In the genomic region with DNA sequence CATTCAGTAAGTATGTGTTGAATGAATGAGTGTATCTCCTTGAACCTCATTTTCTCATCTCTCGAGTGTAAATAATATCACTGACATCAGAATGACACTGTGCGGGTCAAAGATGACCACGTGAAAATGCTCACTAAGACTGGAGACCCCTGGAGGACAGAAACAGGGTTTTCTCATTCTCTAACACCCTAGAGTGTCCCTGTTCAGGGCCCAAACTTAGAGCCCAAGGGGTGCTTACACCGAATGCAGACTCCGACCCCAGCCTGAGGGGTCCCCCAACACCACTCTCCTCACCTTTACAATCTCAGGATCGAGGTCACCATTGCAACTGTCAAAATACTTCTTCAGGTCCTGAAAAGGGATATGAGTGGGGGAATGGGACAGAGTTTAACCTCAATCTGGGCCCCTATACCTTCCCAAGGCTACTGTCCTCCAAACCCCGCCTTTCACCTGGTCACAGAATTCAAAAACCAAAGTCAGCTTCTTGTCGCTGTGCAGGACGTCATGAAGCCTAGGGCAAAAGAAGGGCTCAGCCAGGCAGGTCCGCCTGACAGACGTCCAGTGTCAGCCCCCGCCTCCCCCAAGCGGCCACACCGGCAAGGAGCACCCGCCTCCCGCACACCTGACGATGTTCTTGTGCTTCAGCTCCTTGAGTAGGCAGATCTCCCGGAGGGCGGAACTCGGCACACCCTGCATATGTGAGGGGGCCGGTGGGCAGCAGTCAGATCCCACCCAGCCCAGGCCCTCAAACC, we compare ENCODE assay signal across 8 cellular contexts. TPM values are rescaled to one million over a fixed set of nuclear protein-coding genes. Genes with fewer than 3 reads are reported as not detected.
DNase-seq lines count a peak whose midpoint lies in the region.
"Had no signal": no experiment of that assay in that cellular context is flagged by ENCODE, and none has a peak within 500 bp of the region (broad histone marks: within the 10 kb centered on the region; RNA-seq: fewer than 3 reads in every experiment).

No MANE protein-coding gene starts in this region.

- H3K27me3 ChIP-seq in GM23248 (replicated peaks; ENCODE audit: insufficient read depth) (no peaks in the 10 kb centered on the region), mucosa of rectum (ENCODE audit: control insufficient read depth in 2 of 2, insufficient read depth in 2 of 2, low read length in 2 of 2) (no peaks in the 10 kb centered on the region)

- peak overlapping the region; percentile 62; the same call in 1 of the 2 replicates for H3K9ac ChIP-seq in GM23248
- peak overlapping the region; percentile 59 to 77 for H3K9ac ChIP-seq in mucosa of rectum (ENCODE audit: low read depth in 1 of 2, low read length in 2 of 2)

- H3F3A ChIP-seq in GM23248 (ENCODE audit: insufficient read depth): peaks cover 10% of the 10 kb centered on the region

- peaks cover under 1% of the 10 kb centered on the region for H3K36me3 Mint-ChIP-seq in activated naive CD8-positive, alpha-beta T cell treated with anti-CD3 and anti-CD28 coated beads for 36 hours

- WGBS in GM23248 (ENCODE audit: low coverage in 1 of 2, low lambda C conversion rate in 2 of 2, missing lambda C conversion rate in 2 of 2), 2 experiments: 59 to 62% methylated on average over 17 to 21 of the region's 21 CpGs

- H3K9me3 Mint-ChIP-seq in activated naive CD8-positive, alpha-beta T cell treated with anti-CD3 and anti-CD28 coated beads for 36 hours: no peaks in the 10 kb centered on the region

- H3K4me2 ChIP-seq in GM23248 (ENCODE audit: unreplicated experiment): peak overlapping the region; percentile 83

- H3K4me1 ChIP-seq in GM23248 (ENCODE audit: insufficient read depth) (peaks cover 24% of the 10 kb centered on the region), mucosa of rectum (ENCODE audit: control insufficient read depth in 2 of 2, insufficient read depth in 2 of 2, low read length in 2 of 2) (peaks cover 31 to 34% of the 10 kb centered on the region in 2 donors)

- no peaks in the 10 kb centered on the region for H4K20me1 ChIP-seq in GM23248 (ENCODE audit: insufficient read depth)

- peak overlapping the region; percentile 94 for H3K4me3 Mint-ChIP-seq in activated naive CD8-positive, alpha-beta T cell treated with anti-CD3 and anti-CD28 coated beads for 36 hours

- in situ Hi-C loops in GM23248 (cut with MboI): loop anchor here (10.0 kb wide), 1 partner anchor 62 kb away; a partner anchor contains a TSS

- H3K27ac ChIP-seq in GM23248: no peak overlapping the region
- no peak overlapping the region for H3K27ac ChIP-seq in mucosa of rectum (ENCODE audit: low read depth in 2 of 2, low read length in 2 of 2)

- no peak for DNase-seq in GM23248
- DNase-seq in activated naive CD8-positive, alpha-beta T cell treated with anti-CD3 and anti-CD28 coated beads for 36 hours: no peak
- no peak for DNase-seq in NOMO-1 (lab: John Stamatoyannopoulos, UW; ENCODE audit: unreplicated experiment in 2 of 2)
- no peak for DNase-seq in NOMO-1 treated with DMSO at 0.1 percent for 48 hours (lab: John Stamatoyannopoulos, UW; ENCODE audit: unreplicated experiment)
- DNase-seq in NCI-H2029 (lab: John Stamatoyannopoulos, UW): no peak
- DNase-seq: NCI-H2081; stimulated activated CD4-positive, alpha-beta T cell treated with anti-CD3 and anti-CD28 coated beads, Interleukin-4, amount 100 ng/mL, for 24 hours had no signal

- H3K36me3 ChIP-seq in GM23248 (ENCODE audit: low read depth): no peaks in the 10 kb centered on the region
- H3K36me3 ChIP-seq in mucosa of rectum (ENCODE audit: control insufficient read depth in 2 of 2, insufficient read depth in 2 of 2, low read length in 2 of 2): no peaks in the 10 kb centered on the region

- no peak overlapping the region for H3K27ac Mint-ChIP-seq in activated naive CD8-positive, alpha-beta T cell treated with anti-CD3 and anti-CD28 coated beads for 36 hours

- no peaks in the 10 kb centered on the region for H3K27me3 Mint-ChIP-seq in activated naive CD8-positive, alpha-beta T cell treated with anti-CD3 and anti-CD28 coated beads for 36 hours

- peaks cover 28% of the 10 kb centered on the region for H3K4me1 Mint-ChIP-seq in activated naive CD8-positive, alpha-beta T cell treated with anti-CD3 and anti-CD28 coated beads for 36 hours

- H3K9me3 ChIP-seq in GM23248 (ENCODE audit: low read depth): no peaks in the 10 kb centered on the region
- no peaks in the 10 kb centered on the region for H3K9me3 ChIP-seq in mucosa of rectum (ENCODE audit: control insufficient read depth in 2 of 2, low read length in 2 of 2)

- H3K4me3 ChIP-seq in GM23248: peak overlapping the region; percentile 93; the same call in 1 of the 2 replicates
- peak overlapping the region; percentile 86 to 98 for H3K4me3 ChIP-seq in mucosa of rectum (ENCODE audit: low read length in 2 of 2)

- no peak overlapping the region for H2AFZ ChIP-seq in GM23248

- no peaks in the 10 kb centered on the region for H3K9me2 ChIP-seq in GM23248 (ENCODE audit: insufficient read depth)

- H3K79me2 ChIP-seq in GM23248 (ENCODE audit: insufficient read depth): peaks cover 21% of the 10 kb centered on the region

RNA-seq across cellular contexts. Expression of a gene that starts 1.2 kb away (rescaled TPM):
- 16.2 and 27.7 TPM in 2 replicates for total RNA-seq in GM23248 (2014; rRNA removed; shearing (Covaris generic))
- polyA plus RNA-seq in GM23248 (2016; fragmentation: Nextera tagmentation; extraction: Ambion mirVana): 27.6 and 28.3 TPM in 2 replicates
- total RNA-seq in activated naive CD8-positive, alpha-beta T cell treated with anti-CD3 and anti-CD28 coated beads for 36 hours: 10 to 100 TPM; 13.3 to 16.0 TPM

RNA-seq across cellular contexts. Expression of a gene that starts 2.9 kb away (rescaled TPM):
- total RNA-seq in GM23248 (2014; rRNA removed; shearing (Covaris generic)): 80.3 and 94.6 TPM in 2 replicates
- 59.4 and 61.2 TPM in 2 replicates for polyA plus RNA-seq in GM23248 (2016; fragmentation: Nextera tagmentation; extraction: Ambion mirVana)
- 10 to 100 TPM; 66.5 to 69.1 TPM for total RNA-seq in activated naive CD8-positive, alpha-beta T cell treated with anti-CD3 and anti-CD28 coated beads for 36 hours

RNA-seq across cellular contexts. Expression of a gene that starts 8.1 kb away (rescaled TPM):
- total RNA-seq in GM23248 (2014; rRNA removed; shearing (Covaris generic)): 1.1 TPM in 1 of 2 replicates, not detected in the other
- polyA plus RNA-seq in GM23248 (2016; fragmentation: Nextera tagmentation; extraction: Ambion mirVana): 0.26 TPM in 1 of 2 replicates, not detected in the other
- 1 to 10 TPM; 2.7 to 3.2 TPM for total RNA-seq in activated naive CD8-positive, alpha-beta T cell treated with anti-CD3 and anti-CD28 coated beads for 36 hours

RNA-seq across cellular contexts. Expression of a gene that starts 24.1 kb away (rescaled TPM):
- 141 and 145 TPM in 2 replicates for total RNA-seq in GM23248 (2014; rRNA removed; shearing (Covaris generic))
- polyA plus RNA-seq in GM23248 (2016; fragmentation: Nextera tagmentation; extraction: Ambion mirVana): 109 and 111 TPM in 2 replicates
- 10 to 100 TPM; 65.9 to 68.7 TPM for total RNA-seq in activated naive CD8-positive, alpha-beta T cell treated with anti-CD3 and anti-CD28 coated beads for 36 hours

RNA-seq across cellular contexts. Expression of a gene that starts 26.8 kb away (rescaled TPM):
- total RNA-seq in GM23248 (2014; rRNA removed; shearing (Covaris generic)): 33.6 and 43.3 TPM in 2 replicates
- polyA plus RNA-seq in GM23248 (2016; fragmentation: Nextera tagmentation; extraction: Ambion mirVana): 19.9 and 20.4 TPM in 2 replicates
- 10 to 100 TPM; 59.2 to 59.3 TPM for total RNA-seq in activated naive CD8-positive, alpha-beta T cell treated with anti-CD3 and anti-CD28 coated beads for 36 hours
